Comparison of ENCODE assay signal across 9 cellular contexts in the genomic region with DNA sequence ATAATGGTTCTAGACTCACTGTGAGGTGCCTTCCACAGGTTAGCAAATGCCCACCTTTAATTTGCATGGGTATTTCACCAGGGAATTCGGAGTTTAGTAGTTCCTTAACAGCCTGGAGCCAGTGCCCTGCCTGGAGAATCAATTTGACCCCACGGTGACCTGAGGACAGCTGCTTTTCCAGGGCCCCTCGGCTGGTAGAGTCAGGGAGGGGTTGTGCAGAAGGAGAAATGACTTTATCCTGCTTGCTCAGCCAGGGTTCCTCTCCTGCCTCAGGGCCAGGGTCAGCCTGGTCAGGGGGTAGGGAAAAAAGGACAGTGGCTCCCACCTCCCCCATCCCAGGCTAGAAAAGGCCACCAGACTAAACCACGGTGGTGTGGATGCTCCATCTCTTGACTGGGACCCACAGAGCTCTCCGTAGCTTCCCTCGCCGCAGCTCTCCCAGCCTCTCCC. TPM values are rescaled to one million over a fixed set of nuclear protein-coding genes. Genes with fewer than 3 reads are reported as not detected.
A peak's percentile ranks its signal among the peaks of the same experiment; 100 is the strongest.
DNase-seq lines count a peak whose midpoint lies in the region; ATAC-seq, FAIRE-seq and TF ChIP-seq lines count a peak whose summit lies in the region.
"Had no signal": no experiment of that assay in that cellular context is flagged by ENCODE, and none has a peak within 500 bp of the region (broad histone marks: within the 10 kb centered on the region; RNA-seq: fewer than 3 reads in every experiment).

No MANE protein-coding gene starts in this region.

- no peaks in the 10 kb centered on the region for H3K9me3 ChIP-seq in kidney (ENCODE audit: control insufficient read depth in 1 of 2, low read length in 2 of 2)
- H3K9me3 ChIP-seq in thymus (ENCODE audit: control insufficient read depth): no peaks in the 10 kb centered on the region

- peak overlapping the region in 1 of 2 donors; percentile 28 for H3K9ac ChIP-seq in kidney (ENCODE audit: low read length in 2 of 2)

- no peaks in the 10 kb centered on the region for H3K27me3 Mint-ChIP-seq in activated T-cell treated with anti-CD3 and anti-CD28 coated beads, Interleukin-2, amount 50 U/mL, for 24 hours
- no peaks in the 10 kb centered on the region for H3K27me3 Mint-ChIP-seq in activated T-helper 2 cell treated with anti-CD3 and anti-CD28 coated beads, Interferon-gamma antibody, Interleukin-2, Interleukin-4, amounts not matched to agents 10 μg/mL and 5 μg/mL and 100 μg/mL, durations not matched to agents 14 hours and 24 hours and 36 hours (ENCODE audit: low read depth)

- peak overlapping the region; percentile 58 for H3K4me3 Mint-ChIP-seq in activated T-cell treated with anti-CD3 and anti-CD28 coated beads, Interleukin-2, amount 50 U/mL, for 24 hours
- peak overlapping the region; percentile 39 for H3K4me3 Mint-ChIP-seq in activated T-helper 2 cell treated with anti-CD3 and anti-CD28 coated beads, Interferon-gamma antibody, Interleukin-2, Interleukin-4, amounts not matched to agents 10 μg/mL and 5 μg/mL and 100 μg/mL, durations not matched to agents 14 hours and 24 hours and 36 hours (ENCODE audit: low read depth)

- no peak for ATAC-seq in GM21526 (IDR thresholded peaks at IDR 0.05; ENCODE audit: low FRiP score, unreplicated experiment)
- ATAC-seq in HG03469 (IDR thresholded peaks at IDR 0.05; ENCODE audit: unreplicated experiment): no peak

- H3K9me3 Mint-ChIP-seq in activated T-cell treated with anti-CD3 and anti-CD28 coated beads, Interleukin-2, amount 50 U/mL, for 24 hours: no peaks in the 10 kb centered on the region
- no peaks in the 10 kb centered on the region for H3K9me3 Mint-ChIP-seq in activated T-helper 2 cell treated with anti-CD3 and anti-CD28 coated beads, Interferon-gamma antibody, Interleukin-2, Interleukin-4, amounts not matched to agents 10 μg/mL and 5 μg/mL and 100 μg/mL, durations not matched to agents 14 hours and 24 hours and 36 hours

- H3K36me3 Mint-ChIP-seq in activated T-cell treated with anti-CD3 and anti-CD28 coated beads, Interleukin-2, amount 50 U/mL, for 24 hours (ENCODE audit: low read depth): no peaks in the 10 kb centered on the region
- H3K36me3 Mint-ChIP-seq in activated T-helper 2 cell treated with anti-CD3 and anti-CD28 coated beads, Interferon-gamma antibody, Interleukin-2, Interleukin-4, amounts not matched to agents 10 μg/mL and 5 μg/mL and 100 μg/mL, durations not matched to agents 14 hours and 24 hours and 36 hours (ENCODE audit: low read depth): no peaks in the 10 kb centered on the region

- no peaks in the 10 kb centered on the region for H3K27me3 ChIP-seq in thymus (ENCODE audit: control insufficient read depth, insufficient read depth)

- H3K4me3 ChIP-seq in kidney (ENCODE audit: low read length in 2 of 2) (peak overlapping the region; percentile 1 to 62), thymus (ENCODE audit: low read length) (peak overlapping the region; percentile 63)

- DNase-seq in activated T-cell treated with anti-CD3 and anti-CD28 coated beads, Interleukin-2, amount 50 U/mL, for 24 hours: no peak
- no peak for DNase-seq in activated T-cell treated with anti-CD3 and anti-CD28 coated beads, Interleukin-2, amount 50 U/mL, for 48 hours
- no peak for DNase-seq in activated T-helper 2 cell treated with anti-CD3 and anti-CD28 coated beads, Interferon-gamma antibody, Interleukin-2, Interleukin-4, amounts not matched to agents 10 μg/mL and 5 μg/mL and 100 μg/mL, durations not matched to agents 14 hours and 24 hours and 36 hours (ENCODE audit: low spot score)
- no peak for DNase-seq in kidney
- DNase-seq in putamen (ENCODE audit: low spot score): no peak

- peak overlapping the region; percentile 89 for H3K27ac Mint-ChIP-seq in activated T-cell treated with anti-CD3 and anti-CD28 coated beads, Interleukin-2, amount 50 U/mL, for 24 hours
- H3K27ac Mint-ChIP-seq in activated T-helper 2 cell treated with anti-CD3 and anti-CD28 coated beads, Interferon-gamma antibody, Interleukin-2, Interleukin-4, amounts not matched to agents 10 μg/mL and 5 μg/mL and 100 μg/mL, durations not matched to agents 14 hours and 24 hours and 36 hours: peak overlapping the region; percentile 72

- H3K4me1 ChIP-seq in kidney (ENCODE audit: control insufficient read depth in 1 of 2, insufficient read depth in 1 of 2, low read depth in 1 of 2, low read length in 2 of 2): peaks cover 9 to 23% of the 10 kb centered on the region in 2 donors
- peaks cover 14% of the 10 kb centered on the region for H3K4me1 ChIP-seq in thymus (ENCODE audit: control insufficient read depth, insufficient read depth, low read length)

- WGBS in thymus: 59% methylated on average over 7 of the region's 7 CpGs

- no peaks in the 10 kb centered on the region for H3K36me3 ChIP-seq in kidney (ENCODE audit: control insufficient read depth in 1 of 2, insufficient read depth in 2 of 2, low read length in 2 of 2)
- no peaks in the 10 kb centered on the region for H3K36me3 ChIP-seq in thymus (ENCODE audit: control insufficient read depth, insufficient read depth)

- no peak for FAIRE-seq in kidney (lab: Jason Lieb, UNC)
- FAIRE-seq: TTC549 had no signal

- intact Hi-C loops in activated T-helper 2 cell treated with anti-CD3 and anti-CD28 coated beads, Interferon-gamma antibody, Interleukin-2, Interleukin-4, amounts not matched to agents 10 μg/mL and 5 μg/mL and 100 μg/mL, durations not matched to agents 14 hours and 24 hours and 36 hours (cut with micrococcal nuclease): no loop called here
- intact Hi-C loops in kidney (cut with DNase I): no loop called here

- H3K4me1 Mint-ChIP-seq in activated T-cell treated with anti-CD3 and anti-CD28 coated beads, Interleukin-2, amount 50 U/mL, for 24 hours (ENCODE audit: low read depth): peaks cover 32% of the 10 kb centered on the region
- peaks cover 20% of the 10 kb centered on the region for H3K4me1 Mint-ChIP-seq in activated T-helper 2 cell treated with anti-CD3 and anti-CD28 coated beads, Interferon-gamma antibody, Interleukin-2, Interleukin-4, amounts not matched to agents 10 μg/mL and 5 μg/mL and 100 μg/mL, durations not matched to agents 14 hours and 24 hours and 36 hours (ENCODE audit: low read depth)

- H3K27ac ChIP-seq in kidney (ENCODE audit: low read depth in 2 of 2, low read length in 2 of 2): peak overlapping the region; percentile 74
- peak overlapping the region; percentile 67 for H3K27ac ChIP-seq in thymus (ENCODE audit: low read depth)

- TF ChIP-seq CTCF in kidney (IDR thresholded peaks at IDR 0.05; ENCODE audit: borderline replicate concordance, extremely low read depth, insufficient read depth): no peak

RNA-seq across cellular contexts. Expression of gene DLL4, which starts 12.0 kb away (rescaled TPM):
- total RNA-seq in activated T-helper 2 cell treated with anti-CD3 and anti-CD28 coated beads, Interferon-gamma antibody, Interleukin-2, Interleukin-4, amounts not matched to agents 10 μg/mL and 5 μg/mL and 100 μg/mL, durations not matched to agents 14 hours and 24 hours and 36 hours: 0.14 and 0.37 TPM in 2 replicates
- 9.4 TPM for total RNA-seq in kidney
- polyA plus RNA-seq in kidney (ENCODE audit: insufficient read depth, low read depth, low replicate concordance): 5.8 TPM
- 5.9 TPM for polyA plus RNA-seq in thymus

RNA-seq across cellular contexts. Expression of gene CHAC1, which starts 12.2 kb away (rescaled TPM):
- total RNA-seq in activated T-helper 2 cell treated with anti-CD3 and anti-CD28 coated beads, Interferon-gamma antibody, Interleukin-2, Interleukin-4, amounts not matched to agents 10 μg/mL and 5 μg/mL and 100 μg/mL, durations not matched to agents 14 hours and 24 hours and 36 hours: 3.6 and 4.5 TPM in 2 replicates
- 4.7 TPM for total RNA-seq in kidney
- polyA plus RNA-seq in kidney (ENCODE audit: insufficient read depth, low read depth, low replicate concordance) (21.1 TPM), thymus (1.9 TPM)

RNA-seq across cellular contexts. Expression of gene VPS18, which starts 46.9 kb away (rescaled TPM):
- total RNA-seq in activated T-helper 2 cell treated with anti-CD3 and anti-CD28 coated beads, Interferon-gamma antibody, Interleukin-2, Interleukin-4, amounts not matched to agents 10 μg/mL and 5 μg/mL and 100 μg/mL, durations not matched to agents 14 hours and 24 hours and 36 hours: 12.6 and 13.1 TPM in 2 replicates
- 28.1 TPM for total RNA-seq in kidney
- polyA plus RNA-seq in kidney (ENCODE audit: insufficient read depth, low read depth, low replicate concordance) (21.9 TPM), thymus (10.3 TPM)
